ENCODE assay signal across 1 cellular context in the genomic region with DNA sequence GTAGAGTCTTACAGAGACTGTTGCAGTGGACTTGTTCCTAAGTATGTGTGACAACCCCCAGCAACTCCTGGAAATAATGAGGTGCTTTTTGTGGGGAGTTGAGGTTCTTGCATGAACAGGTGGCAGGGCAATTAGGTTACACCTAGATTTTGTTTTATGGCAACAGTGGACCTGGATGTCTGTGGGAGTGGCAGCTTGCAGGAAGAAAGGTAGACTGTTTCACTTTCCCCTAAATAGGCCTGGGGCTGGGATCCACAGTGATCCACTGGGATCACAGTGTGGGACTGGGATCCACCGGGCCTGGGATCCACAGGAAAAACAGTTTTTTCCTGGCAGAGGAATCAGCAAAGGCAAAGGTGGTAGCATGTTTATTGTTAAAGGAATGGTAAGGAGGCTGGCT.
TF ChIP-seq lines count a peak whose summit lies in the region.

No MANE protein-coding gene starts in this region.

TF ChIP-seq in K562, 482 proteins besides CTCF, POLR2A, EP300 and RAD21:
- TF ChIP-seq, protein P1, sequence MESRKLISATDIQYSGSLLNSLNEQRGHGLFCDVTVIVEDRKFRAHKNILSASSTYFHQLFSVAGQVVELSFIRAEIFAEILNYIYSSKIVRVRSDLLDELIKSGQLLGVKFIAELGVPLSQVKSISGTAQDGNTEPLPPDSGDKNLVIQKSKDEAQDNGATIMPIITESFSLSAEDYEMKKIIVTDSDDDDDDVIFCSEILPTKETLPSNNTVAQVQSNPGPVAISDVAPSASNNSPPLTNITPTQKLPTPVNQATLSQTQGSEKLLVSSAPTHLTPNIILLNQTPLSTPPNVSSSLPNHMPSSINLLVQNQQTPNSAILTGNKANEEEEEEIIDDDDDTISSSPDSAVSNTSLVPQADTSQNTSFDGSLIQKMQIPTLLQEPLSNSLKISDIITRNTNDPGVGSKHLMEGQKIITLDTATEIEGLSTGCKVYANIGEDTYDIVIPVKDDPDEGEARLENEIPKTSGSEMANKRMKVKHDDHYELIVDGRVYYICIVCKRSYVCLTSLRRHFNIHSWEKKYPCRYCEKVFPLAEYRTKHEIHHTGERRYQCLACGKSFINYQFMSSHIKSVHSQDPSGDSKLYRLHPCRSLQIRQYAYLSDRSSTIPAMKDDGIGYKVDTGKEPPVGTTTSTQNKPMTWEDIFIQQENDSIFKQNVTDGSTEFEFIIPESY (CRISPR knock-in tag; IDR thresholded peaks at IDR 0.05): no peak
- TF ChIP-seq SIN3A (IDR thresholded peaks at IDR 0.05; ENCODE audit: borderline replicate concordance in 2 of 2, control insufficient read depth in 1 of 2, low read depth in 2 of 2, low read length in 2 of 2) (no peak), EWSR1 (IDR thresholded peaks at IDR 0.05; ENCODE audit: borderline replicate concordance, low read depth, partially characterized antibody) (no peak), ZNF165 (CRISPR knock-in tag; IDR thresholded peaks at IDR 0.05; ENCODE audit: borderline replicate concordance) (no peak), YY1 (IDR thresholded peaks at IDR 0.05; ENCODE audit: borderline replicate concordance in 1 of 3, control insufficient read depth in 1 of 3, extremely low read depth in 1 of 3, insufficient read depth in 3 of 3, insufficient read length in 1 of 3, insufficient replicate concordance in 2 of 3, low read depth in 1 of 3, low read length in 2 of 3) (no peak)
- TF ChIP-seq, protein P2, sequence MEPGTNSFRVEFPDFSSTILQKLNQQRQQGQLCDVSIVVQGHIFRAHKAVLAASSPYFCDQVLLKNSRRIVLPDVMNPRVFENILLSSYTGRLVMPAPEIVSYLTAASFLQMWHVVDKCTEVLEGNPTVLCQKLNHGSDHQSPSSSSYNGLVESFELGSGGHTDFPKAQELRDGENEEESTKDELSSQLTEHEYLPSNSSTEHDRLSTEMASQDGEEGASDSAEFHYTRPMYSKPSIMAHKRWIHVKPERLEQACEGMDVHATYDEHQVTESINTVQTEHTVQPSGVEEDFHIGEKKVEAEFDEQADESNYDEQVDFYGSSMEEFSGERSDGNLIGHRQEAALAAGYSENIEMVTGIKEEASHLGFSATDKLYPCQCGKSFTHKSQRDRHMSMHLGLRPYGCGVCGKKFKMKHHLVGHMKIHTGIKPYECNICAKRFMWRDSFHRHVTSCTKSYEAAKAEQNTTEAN (CRISPR knock-in tag; IDR thresholded peaks at IDR 0.05): no peak
